33 cellular contexts compared by ENCODE assay signal in genomic region chr11:61098778-61099177, GRCh38. TPM values are rescaled to one million over a fixed set of nuclear protein-coding genes. Genes with fewer than 3 reads are reported as not detected.
"Had no signal": no experiment of that assay in that cellular context is flagged by ENCODE, and none has a peak within 500 bp of the region (broad histone marks: within the 10 kb centered on the region; RNA-seq: fewer than 3 reads in every experiment).

No MANE protein-coding gene starts in this region.

- H3K9me3 Mint-ChIP-seq: stimulated activated effector memory CD8-positive, alpha-beta T cell treated with anti-CD3 and anti-CD28 coated beads, Interleukin-12 subunit alpha, Interleukin-12 subunit beta, amount 100 ng/mL, for 72 hours; T-cell; T-helper 2 cell treated with Interferon-gamma antibody and Interleukin-4, amounts not matched to agents 5 μg/mL and 100 μg/mL, for 36 hours had no signal

- H3K4me3 Mint-ChIP-seq: activated T-helper 17 cell treated with anti-CD3 and anti-CD28 coated beads, Interleukin-2, amount 50 U/mL, for 72 hours; mesothelial cell of epicardium; naive B cell; nephron progenitor cell; stimulated activated effector memory CD8-positive, alpha-beta T cell treated with anti-CD3 and anti-CD28 coated beads, Interleukin-12 subunit alpha, Interleukin-12 subunit beta, amount 100 ng/mL, for 72 hours; stimulated activated naive CD8-positive, alpha-beta T cell treated with anti-CD3 and anti-CD28 coated beads, Interleukin-15, amount 100 ng/mL, for 72 hours; T-cell; T-helper 2 cell treated with Interferon-gamma antibody and Interleukin-4, amounts not matched to agents 5 μg/mL and 100 μg/mL, for 36 hours had no signal

- H3K27me3 Mint-ChIP-seq: activated T-helper 17 cell treated with anti-CD3 and anti-CD28 coated beads, Interleukin-2, amount 50 U/mL, for 72 hours; naive B cell; progenitor cell of endocrine pancreas; stimulated activated naive CD8-positive, alpha-beta T cell treated with anti-CD3 and anti-CD28 coated beads, Interleukin-15, amount 100 ng/mL, for 72 hours; T-cell had no signal

- H3K4me3 ChIP-seq: skin epidermis, upper lobe of left lung, vagina had no signal

- H3K27me3 ChIP-seq: brain microvascular endothelial cell, upper lobe of left lung, vagina had no signal

- H3K36me3 ChIP-seq: brain microvascular endothelial cell, neutrophil, upper lobe of left lung, vagina had no signal

- H3K9me3 ChIP-seq: neutrophil, upper lobe of left lung, vagina had no signal

- H3K27ac Mint-ChIP-seq: activated T-helper 17 cell treated with anti-CD3 and anti-CD28 coated beads, Interleukin-2, amount 50 U/mL, for 72 hours; mesothelial cell of epicardium; naive B cell; nephron progenitor cell; progenitor cell of endocrine pancreas; stimulated activated effector memory CD8-positive, alpha-beta T cell treated with anti-CD3 and anti-CD28 coated beads, Interleukin-12 subunit alpha, Interleukin-12 subunit beta, amount 100 ng/mL, for 72 hours; stimulated activated naive CD8-positive, alpha-beta T cell treated with anti-CD3 and anti-CD28 coated beads, Interleukin-15, amount 100 ng/mL, for 72 hours; T-cell; T-helper 2 cell treated with Interferon-gamma antibody and Interleukin-4, amounts not matched to agents 5 μg/mL and 100 μg/mL, for 36 hours had no signal

- DNase-seq: activated CD4-positive, alpha-beta T cell treated with anti-CD3 and anti-CD28 coated beads for 4 hours; activated CD4-positive, alpha-beta T cell treated with anti-CD3 and anti-CD28 coated beads, Interleukin-2, amount 50 U/mL, for 4 hours; activated CD4-positive, CD25-positive, alpha-beta regulatory T cell; activated naive CD4-positive, alpha-beta T cell; amniotic stem cell; brain microvascular endothelial cell; caudate nucleus; foreskin fibroblast; hippocampal formation; kidney; left colon; mammary epithelial cell; nephron progenitor cell; stimulated activated CD4-positive, alpha-beta T cell treated with anti-CD3 and anti-CD28 coated beads, Interleukin-4, amount 100 ng/mL, for 24 hours; stimulated activated naive CD8-positive, alpha-beta T cell treated with anti-CD3 and anti-CD28 coated beads, Interleukin-15, amount 100 ng/mL, for 72 hours; substantia nigra; T-cell had no signal

- ATAC-seq: activated T-helper 17 cell treated with anti-CD3 and anti-CD28 coated beads, Interleukin-2, amount 50 U/mL, for 72 hours; esophagus mucosa; left colon; sciatic nerve; stimulated activated effector memory CD8-positive, alpha-beta T cell treated with anti-CD3 and anti-CD28 coated beads, Interleukin-12 subunit alpha, Interleukin-12 subunit beta, amount 100 ng/mL, for 72 hours; stimulated activated naive CD8-positive, alpha-beta T cell treated with anti-CD3 and anti-CD28 coated beads, Interleukin-15, amount 100 ng/mL, for 72 hours; T-cell had no signal

- H3K27ac ChIP-seq: brain microvascular endothelial cell, neutrophil, upper lobe of left lung, vagina had no signal

- H3K4me1 ChIP-seq: upper lobe of left lung, vagina had no signal

- H3K4me1 Mint-ChIP-seq: mesothelial cell of epicardium had no signal

RNA-seq across cellular contexts. Expression of gene CD5, which starts 3.5 kb away (rescaled TPM):
- total RNA-seq: astrocyte, chondrocyte, mammary epithelial cell, mesothelial cell of epicardium, osteocyte, progenitor cell of endocrine pancreas, renal cortical epithelial cell had no signal
- polyA plus RNA-seq: mammary epithelial cell had no signal
